ENCODE assay signal across 7 cellular contexts in the genomic region with DNA sequence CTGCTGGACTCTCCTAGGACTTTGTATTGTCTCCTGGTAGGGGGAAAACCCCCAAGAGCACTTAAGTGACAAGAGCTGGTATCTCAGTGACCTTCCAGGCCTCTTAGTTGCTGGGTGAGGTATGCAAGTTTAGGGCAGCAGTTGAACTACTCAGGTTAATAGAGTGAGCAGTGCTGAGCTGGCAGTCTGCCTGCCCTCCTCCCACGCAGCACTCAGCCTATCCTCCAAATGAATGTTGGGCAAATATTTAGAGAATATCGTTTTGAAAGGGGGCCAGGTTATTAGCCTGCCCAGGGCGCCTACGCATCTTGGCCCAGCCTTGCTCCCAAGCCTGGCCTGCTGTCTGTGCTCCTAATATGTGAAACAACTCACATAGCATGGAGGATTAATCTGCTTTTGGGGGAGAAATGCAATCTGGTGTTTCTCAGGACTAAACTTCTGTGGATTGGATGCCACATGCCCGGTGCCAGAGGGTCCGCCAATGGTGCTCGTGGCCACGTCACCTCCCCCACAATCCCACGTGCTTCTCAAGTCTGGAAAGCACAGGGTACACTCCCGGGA.
DNase-seq lines count a peak whose midpoint lies in the region; ATAC-seq and TF ChIP-seq lines count a peak whose summit lies in the region.

No MANE protein-coding gene starts in this region.

- H3K79me2 ChIP-seq in hepatocyte: no peaks in the 10 kb centered on the region

- no peaks in the 10 kb centered on the region for H3K9me2 ChIP-seq in hepatocyte (replicated peaks; ENCODE audit: insufficient read depth)

- intact Hi-C loops in ascending aorta (cut with DNase I): loop anchor here (5.0 kb wide), 1 partner anchor 68 kb away; the partner anchor contains the start of gene SPON1
- intact Hi-C loops in activated T-helper 2 cell treated with anti-CD3 and anti-CD28 coated beads, Interferon-gamma antibody, Interleukin-2, Interleukin-4, amounts not matched to agents 10 μg/mL and 5 μg/mL and 100 μg/mL, durations not matched to agents 14 hours and 24 hours and 36 hours (cut with micrococcal nuclease): no loop called here

- H3K9me3 ChIP-seq in ascending aorta: no peaks in the 10 kb centered on the region
- no peaks in the 10 kb centered on the region for H3K9me3 ChIP-seq in hepatocyte (ENCODE audit: low read depth)

- ATAC-seq in HG03039 (IDR thresholded peaks at IDR 0.05; ENCODE audit: unreplicated experiment): no peak
- ATAC-seq in GM19397 (IDR thresholded peaks at IDR 0.05; ENCODE audit: unreplicated experiment): no peak

- H3K9me3 Mint-ChIP-seq in type B pancreatic cell: no peaks in the 10 kb centered on the region
- no peaks in the 10 kb centered on the region for H3K9me3 Mint-ChIP-seq in activated T-helper 2 cell treated with anti-CD3 and anti-CD28 coated beads, Interferon-gamma antibody, Interleukin-2, Interleukin-4, amounts not matched to agents 10 μg/mL and 5 μg/mL and 100 μg/mL, durations not matched to agents 14 hours and 24 hours and 36 hours

- peak overlapping the region; percentile 0 for H3K4me3 Mint-ChIP-seq in type B pancreatic cell
- H3K4me3 Mint-ChIP-seq in activated T-helper 2 cell treated with anti-CD3 and anti-CD28 coated beads, Interferon-gamma antibody, Interleukin-2, Interleukin-4, amounts not matched to agents 10 μg/mL and 5 μg/mL and 100 μg/mL, durations not matched to agents 14 hours and 24 hours and 36 hours (ENCODE audit: low read depth): no peak overlapping the region

- H3K36me3 ChIP-seq in ascending aorta (no peaks in the 10 kb centered on the region), hepatocyte (replicated peaks; ENCODE audit: insufficient read depth, low read depth) (no peaks in the 10 kb centered on the region)

- H3K27ac Mint-ChIP-seq in type B pancreatic cell: peak overlapping the region; percentile 40
- H3K27ac Mint-ChIP-seq in activated T-helper 2 cell treated with anti-CD3 and anti-CD28 coated beads, Interferon-gamma antibody, Interleukin-2, Interleukin-4, amounts not matched to agents 10 μg/mL and 5 μg/mL and 100 μg/mL, durations not matched to agents 14 hours and 24 hours and 36 hours: no peak overlapping the region

- H3K4me1 ChIP-seq in ascending aorta: peaks cover 3 to 13% of the 10 kb centered on the region in 2 donors
- peaks cover 22% of the 10 kb centered on the region for H3K4me1 ChIP-seq in hepatocyte (ENCODE audit: insufficient read depth)

- 58% methylated on average over 10 of the region's 10 CpGs for whole genome bisulfite sequencing in hepatocyte (ENCODE audit: low lambda C conversion rate, missing lambda C conversion rate)

- H3K27me3 ChIP-seq in ascending aorta (no peaks in the 10 kb centered on the region), hepatocyte (no peaks in the 10 kb centered on the region)

- H3K4me3 ChIP-seq in ascending aorta: peak overlapping the region in 1 of 2 donors; percentile 8
- no peak overlapping the region for H3K4me3 ChIP-seq in hepatocyte

- peaks cover 31% of the 10 kb centered on the region for H3K4me1 Mint-ChIP-seq in type B pancreatic cell (ENCODE audit: unreplicated experiment)
- H3K4me1 Mint-ChIP-seq in activated T-helper 2 cell treated with anti-CD3 and anti-CD28 coated beads, Interferon-gamma antibody, Interleukin-2, Interleukin-4, amounts not matched to agents 10 μg/mL and 5 μg/mL and 100 μg/mL, durations not matched to agents 14 hours and 24 hours and 36 hours (ENCODE audit: low read depth): no peaks in the 10 kb centered on the region

- no peaks in the 10 kb centered on the region for H4K20me1 ChIP-seq in hepatocyte (ENCODE audit: insufficient read depth, poor library complexity, severe bottlenecking)

- peak overlapping the region; percentile 58 for H3K4me2 ChIP-seq in hepatocyte

- peaks cover 7% of the 10 kb centered on the region for H3K27me3 Mint-ChIP-seq in type B pancreatic cell
- peaks cover 9% of the 10 kb centered on the region for H3K27me3 Mint-ChIP-seq in activated T-helper 2 cell treated with anti-CD3 and anti-CD28 coated beads, Interferon-gamma antibody, Interleukin-2, Interleukin-4, amounts not matched to agents 10 μg/mL and 5 μg/mL and 100 μg/mL, durations not matched to agents 14 hours and 24 hours and 36 hours (ENCODE audit: low read depth)

- H2AFZ ChIP-seq in hepatocyte: no peak overlapping the region

- H3K36me3 Mint-ChIP-seq in type B pancreatic cell: no peaks in the 10 kb centered on the region
- no peaks in the 10 kb centered on the region for H3K36me3 Mint-ChIP-seq in activated T-helper 2 cell treated with anti-CD3 and anti-CD28 coated beads, Interferon-gamma antibody, Interleukin-2, Interleukin-4, amounts not matched to agents 10 μg/mL and 5 μg/mL and 100 μg/mL, durations not matched to agents 14 hours and 24 hours and 36 hours (ENCODE audit: low read depth)

- TF ChIP-seq CTCF in ascending aorta (IDR thresholded peaks at IDR 0.05): no peak
- TF ChIP-seq CTCF in hepatocyte (IDR thresholded peaks at IDR 0.05; ENCODE audit: poor library complexity): no peak
- no peak for TF ChIP-seq CTCF in type B pancreatic cell (conservative IDR thresholded peaks at IDR 0.05)

- DNase-seq in M059J (ENCODE audit: low read depth) (peak; percentile 37), ascending aorta (ENCODE audit: low spot score in 2 of 2) (peak; percentile 11 to 88), hepatocyte (ENCODE audit: low spot score) (peak; percentile 69), type B pancreatic cell (ENCODE audit: extremely low spot score, unreplicated experiment) (no peak)
- no peak for DNase-seq in activated T-helper 2 cell treated with anti-CD3 and anti-CD28 coated beads, Interferon-gamma antibody, Interleukin-2, Interleukin-4, amounts not matched to agents 10 μg/mL and 5 μg/mL and 100 μg/mL, durations not matched to agents 14 hours and 24 hours and 36 hours (ENCODE audit: low spot score)

- H3K27ac ChIP-seq in ascending aorta (peak overlapping the region; percentile 69 to 75), hepatocyte (peak overlapping the region; percentile 89)

Comparison
In these comparisons a context has a peak if more than half of its experiments do, and no peak if none do; other contexts are left out.
1. DNase-seq: peak in M059J (single experiment), ascending aorta (2 of 2) and hepatocyte (single experiment); none in type B pancreatic cell (single experiment) and activated T-helper 2 cell treated with anti-CD3 and anti-CD28 coated beads, Interferon-gamma antibody, Interleukin-2, Interleukin-4, amounts not matched to agents 10 μg/mL and 5 μg/mL and 100 μg/mL, durations not matched to agents 14 hours and 24 hours and 36 hours (single experiment).